Comparison of ENCODE assay signal across 8 cellular contexts in the genomic region with DNA sequence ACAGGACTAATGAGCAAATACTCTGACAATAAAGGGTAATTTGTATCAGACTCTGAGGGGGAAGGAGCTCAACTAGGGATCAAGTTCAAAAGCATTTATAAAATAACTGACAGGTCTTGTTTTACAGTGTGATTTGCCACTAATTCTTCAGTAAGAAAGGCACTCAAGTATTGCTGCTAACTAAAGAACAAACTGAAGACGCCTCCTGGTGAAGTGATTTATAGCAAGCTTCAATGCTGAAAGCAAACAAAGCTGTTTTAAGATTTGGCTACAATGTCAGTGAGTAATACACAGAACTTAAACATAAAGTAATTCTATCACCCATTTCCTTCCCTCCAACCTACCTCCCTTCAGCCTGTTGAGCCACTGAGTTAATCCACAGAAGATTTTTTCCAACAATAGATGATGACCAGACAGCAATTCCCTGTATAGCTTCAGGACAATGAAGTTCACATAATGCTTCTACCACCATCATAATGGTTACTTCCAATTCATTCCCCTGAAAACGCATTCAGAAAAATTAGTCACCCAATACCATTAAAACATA. TPM values are rescaled to one million over a fixed set of nuclear protein-coding genes. Genes with fewer than 3 reads are reported as not detected.
DNase-seq lines count a peak whose midpoint lies in the region; ATAC-seq and TF ChIP-seq lines count a peak whose summit lies in the region.
"Not testable (repeated sequence)": the region's sequence is repeated elsewhere in the genome, so short reads cannot be mapped to it uniquely, and the experiment has no call there.

No MANE protein-coding gene starts in this region.

- not testable (repeated sequence) for BruUV-seq in Panc1 (replicated peaks; lab: Mats Ljungman, UMichigan)

- H3K4me1 Mint-ChIP-seq in HFFc6 (ENCODE audit: low read depth) = peaks cover 37% of the 10 kb centered on the region

- H3K27me3 ChIP-seq in Panc1 (ENCODE audit: control insufficient read depth, insufficient read depth, low read length); brain microvascular endothelial cell (replicated peaks); fibroblast of lung (ENCODE audit: control insufficient read depth, insufficient read depth, low read length): not testable (repeated sequence)

- H3K4me2 ChIP-seq in fibroblast of lung (ENCODE audit: extremely low read depth, insufficient read depth, low read length) = not testable (repeated sequence)

- H3K36me3 ChIP-seq in Panc1 (ENCODE audit: control insufficient read depth, insufficient read depth, low read length) (peaks cover 24% of the 10 kb centered on the region), brain microvascular endothelial cell (replicated peaks) (peaks cover 16% of the 10 kb centered on the region)
- not testable (repeated sequence) for H3K36me3 ChIP-seq in fibroblast of lung (ENCODE audit: control insufficient read depth, insufficient read depth, low read length)

- H3K27me3 Mint-ChIP-seq in HFFc6 (ENCODE audit: insufficient read depth) = not testable (repeated sequence)

- intact Hi-C loops in Panc1 (cut with micrococcal nuclease; ENCODE audit: unreplicated experiment) = not testable (repeated sequence)

- not testable (repeated sequence) for H4K20me1 ChIP-seq in fibroblast of lung (ENCODE audit: control insufficient read depth, extremely low read depth, insufficient read depth, low read length)

- POLR2A ChIA-PET in Panc1 (lab: Charles Lee) = not testable (repeated sequence)

- DNase-seq in A172 (ENCODE audit: low spot score) (peak; percentile 45), EH (ENCODE audit: low read depth) (peak; percentile 58), HFFc6 (peak; percentile 65), Panc1 (ENCODE audit: low read depth, low spot score) (peak; percentile 17), brain microvascular endothelial cell (peak; percentile 20), fibroblast of lung (ENCODE audit: low read depth in 2 of 2) (peak; percentile 62 to 66), kidney tubule cell (ENCODE audit: low spot score) (peak; percentile 6), skeletal muscle cell (ENCODE audit: low read depth) (peak; percentile 30)

- peak; percentile 30 for TF ChIP-seq CTCF in HFFc6 (IDR thresholded peaks at IDR 0.05)
- not testable (repeated sequence) for TF ChIP-seq CTCF in Panc1 (IDR thresholded peaks at IDR 0.05); brain microvascular endothelial cell (IDR thresholded peaks at IDR 0.05; ENCODE audit: low read depth, low read length, missing control alignments); fibroblast of lung (conservative IDR thresholded peaks at IDR 0.05 in 1 of 2, IDR thresholded peaks at IDR 0.05 in 1 of 2; ENCODE audit: low read depth in 1 of 2, low read length in 2 of 2)

- CTCF ChIA-PET in Panc1 (lab: Charles Lee) = not testable (repeated sequence)

- H3K27ac ChIP-seq in Panc1 (ENCODE audit: low read length); brain microvascular endothelial cell; fibroblast of lung (ENCODE audit: insufficient read depth, low read length): not testable (repeated sequence)

- H3K79me2 ChIP-seq in fibroblast of lung (ENCODE audit: control insufficient read depth, insufficient read depth, low read length) = not testable (repeated sequence)

- ATAC-seq in Panc1 = not testable (repeated sequence)

- H3K27ac Mint-ChIP-seq in HFFc6 = peak overlapping the region; percentile 85

- H3K36me3 Mint-ChIP-seq in HFFc6 (ENCODE audit: low read depth) = peaks cover 16% of the 10 kb centered on the region

- not testable (repeated sequence) for H3K4me3 Mint-ChIP-seq in HFFc6

- H3K4me1 ChIP-seq in Panc1 (ENCODE audit: control insufficient read depth, insufficient read depth, low read length); fibroblast of lung (ENCODE audit: control insufficient read depth, extremely low read depth, insufficient read depth, low read length): not testable (repeated sequence)

- not testable (repeated sequence) for H3K9ac ChIP-seq in fibroblast of lung (ENCODE audit: insufficient read depth, low read length)

- not testable (repeated sequence) for H3K9me3 ChIP-seq in Panc1 (ENCODE audit: control insufficient read depth, insufficient read depth, low read depth, low read length); fibroblast of lung (ENCODE audit: control insufficient read depth, insufficient read depth, low read depth, low read length)

- not testable (repeated sequence) for H2AFZ ChIP-seq in fibroblast of lung (ENCODE audit: low read length)

- not testable (repeated sequence) for H3K9me3 Mint-ChIP-seq in HFFc6

- in situ Hi-C loops in Panc1 (cut with HindIII; ENCODE audit: low pct_unique_long_range_greater_than_20kb, low sequenced_read_pairs); brain microvascular endothelial cell (cut with HindIII; ENCODE audit: low pct_ligation_motif_present, low sequenced_read_pairs): not testable (repeated sequence)

- not testable (repeated sequence) for H3K4me3 ChIP-seq in Panc1 (ENCODE audit: low read depth in 2 of 2, low read length in 2 of 2); brain microvascular endothelial cell (ENCODE audit: low read depth, low read length); fibroblast of lung (replicated peaks in 1 of 4; ENCODE audit: control extremely low read depth in 1 of 4, insufficient read depth in 1 of 4, low read depth in 3 of 4, low read length in 4 of 4); skeletal muscle cell (ENCODE audit: low read depth, low read length)

RNA-seq across cellular contexts. Expression of a gene that starts 59.9 kb away (rescaled TPM):
- total RNA-seq in A172 (2014; rRNA removed; shearing (Covaris generic)) = 32.9 and 34.0 TPM in 2 replicates
- 10 to 100 TPM; 31.3 to 43.0 (median 35.4) TPM for total RNA-seq in HFFc6 (2021; fragmentation: NEBNext Ultra II Directional; extraction: Animal tissue kit (Norgen Biotek cat#: 25700))
- 113 TPM for total RNA-seq in Panc1 (2021; ENCODE audit: unreplicated experiment)
- 30.3 TPM for polyA plus RNA-seq in Panc1 (2012; ENCODE audit: insufficient read length)
- 62.1 and 101 TPM in 2 replicates for total RNA-seq in fibroblast of lung
- 24.4 and 30.1 TPM in 2 replicates for polyA plus RNA-seq in fibroblast of lung
- polyA plus RNA-seq in fibroblast of lung (2012) = 10.4 and 14.8 TPM in 2 replicates
- polyA minus RNA-seq in fibroblast of lung (ENCODE audit: low replicate concordance) = 46.4 and 65.2 TPM in 2 replicates

Comparison
In these comparisons a context has a peak if more than half of its experiments do, and no peak if none do; other contexts are left out.
1. DNase-seq: peak in every context shown above with its lines; median percentile 65 in HFFc6; 64 in fibroblast of lung; 58 in EH; 45 in A172; 30 in skeletal muscle cell; 20 in brain microvascular endothelial cell; 17 in Panc1; 6 in kidney tubule cell.